Comparison of ENCODE assay signal across 24 cellular contexts in genomic region chr15:52106641-52107040, GRCh38. TPM values are rescaled to one million over a fixed set of nuclear protein-coding genes. Genes with fewer than 3 reads are reported as not detected.
DNase-seq lines count a peak whose midpoint lies in the region; TF ChIP-seq lines count a peak whose summit lies in the region.
"Had no signal": no experiment of that assay in that cellular context is flagged by ENCODE, and none has a peak within 500 bp of the region (broad histone marks: within the 10 kb centered on the region; RNA-seq: fewer than 3 reads in every experiment).

No MANE protein-coding gene starts in this region.

- H3K9me2 ChIP-seq in GM23248 (ENCODE audit: insufficient read depth), result no peaks in the 10 kb centered on the region

- H3K4me3 ChIP-seq in endodermal cell (ENCODE audit: low read length) (no peak overlapping the region), GM23248 (no peak overlapping the region)
- H3K4me3 ChIP-seq: A549; BLaER1 treated with 17β-estradiol and CSF1 and Interleukin-3, amounts not matched to agents 10 nM and 100 nM had no signal

- H3K4me1 Mint-ChIP-seq in IgD-negative memory B cell (peaks cover 25 to 37% (median 34%) of the 10 kb centered on the region in 3 donors), endodermal cell (peaks cover 26% of the 10 kb centered on the region), osteocyte (ENCODE audit: unreplicated experiment) (peaks cover 27% of the 10 kb centered on the region)

- H4K20me1 ChIP-seq in GM23248 (ENCODE audit: insufficient read depth), result no peaks in the 10 kb centered on the region
- H4K20me1 ChIP-seq: BLaER1 treated with 17β-estradiol and CSF1 and Interleukin-3, amounts not matched to agents 10 nM and 100 nM had no signal

- in situ Hi-C loops in GM23248 (cut with MboI), result no loop called here

- no peak overlapping the region for H3K4me3 Mint-ChIP-seq in IgD-negative memory B cell
- no peak overlapping the region for H3K4me3 Mint-ChIP-seq in endodermal cell
- H3K4me3 Mint-ChIP-seq in osteocyte (ENCODE audit: unreplicated experiment), result no peak overlapping the region
- H3K4me3 Mint-ChIP-seq: CD14-positive monocyte; CD4-positive, alpha-beta T cell; CD8-positive, alpha-beta memory T cell had no signal

- H3K27ac Mint-ChIP-seq in IgD-negative memory B cell, result peak overlapping the region in 2 of 3 donors; percentile 28 to 74
- H3K27ac Mint-ChIP-seq in endodermal cell, result no peak overlapping the region
- no peak overlapping the region for H3K27ac Mint-ChIP-seq in osteocyte (ENCODE audit: unreplicated experiment)
- H3K27ac Mint-ChIP-seq: CD4-positive, alpha-beta T cell; CD8-positive, alpha-beta memory T cell had no signal

- H3K4me1 ChIP-seq in endodermal cell (ENCODE audit: control insufficient read depth, insufficient read depth, low read length), result no peaks in the 10 kb centered on the region
- peaks cover 6% of the 10 kb centered on the region for H3K4me1 ChIP-seq in GM23248 (ENCODE audit: insufficient read depth)
- H3K4me1 ChIP-seq: BE2C had no signal

- H3K36me3 Mint-ChIP-seq in IgD-negative memory B cell (no peaks in the 10 kb centered on the region), endodermal cell (ENCODE audit: low read depth) (no peaks in the 10 kb centered on the region), osteocyte (ENCODE audit: unreplicated experiment) (no peaks in the 10 kb centered on the region)
- H3K36me3 Mint-ChIP-seq: CD14-positive monocyte had no signal

- H3K27me3 Mint-ChIP-seq in IgD-negative memory B cell (peaks cover 16% of the 10 kb centered on the region), endodermal cell (ENCODE audit: insufficient read depth) (peaks cover 6% of the 10 kb centered on the region), osteocyte (ENCODE audit: unreplicated experiment) (peaks cover 11% of the 10 kb centered on the region)

- TF ChIP-seq CTCF in RWPE1 (conservative IDR thresholded peaks at IDR 0.05; ENCODE audit: low read depth), result no peak
- no peak for TF ChIP-seq CTCF in endodermal cell (conservative IDR thresholded peaks at IDR 0.05)
- no peak for TF ChIP-seq CTCF in osteocyte (IDR thresholded peaks at IDR 0.05)

- H3K79me2 ChIP-seq in GM23248 (ENCODE audit: insufficient read depth), result no peaks in the 10 kb centered on the region

- H3K27ac ChIP-seq in RWPE1 (peak overlapping the region; percentile 41), endodermal cell (ENCODE audit: low read depth, low read length) (no peak overlapping the region), GM23248 (no peak overlapping the region)
- H3K27ac ChIP-seq: BLaER1 treated with 17β-estradiol and CSF1 and Interleukin-3, amounts not matched to agents 10 nM and 100 nM had no signal

- H3K4me2 ChIP-seq in GM23248 (ENCODE audit: unreplicated experiment), result no peak overlapping the region
- H3K4me2 ChIP-seq: A549 had no signal

- H3K9me3 ChIP-seq in endodermal cell (ENCODE audit: control insufficient read depth, low read length) (no peaks in the 10 kb centered on the region), GM23248 (ENCODE audit: low read depth) (no peaks in the 10 kb centered on the region)
- H3K9me3 ChIP-seq: A549, BE2C had no signal

- peaks cover 0 to 2% (median 0%) of the 10 kb centered on the region in 3 donors for H3K9me3 Mint-ChIP-seq in IgD-negative memory B cell
- no peaks in the 10 kb centered on the region for H3K9me3 Mint-ChIP-seq in endodermal cell
- H3K9me3 Mint-ChIP-seq in osteocyte (ENCODE audit: unreplicated experiment), result no peaks in the 10 kb centered on the region
- H3K9me3 Mint-ChIP-seq: CD4-positive, alpha-beta T cell; CD8-positive, alpha-beta memory T cell had no signal

- H3K36me3 ChIP-seq in endodermal cell (ENCODE audit: control insufficient read depth, insufficient read depth, low read length) (no peaks in the 10 kb centered on the region), GM23248 (ENCODE audit: low read depth) (no peaks in the 10 kb centered on the region)
- H3K36me3 ChIP-seq: BE2C; BLaER1 treated with 17β-estradiol and CSF1 and Interleukin-3, amounts not matched to agents 10 nM and 100 nM had no signal

- H3K9ac ChIP-seq in endodermal cell (ENCODE audit: extremely low read depth, low read length, poor library complexity, severe bottlenecking), result no peak overlapping the region
- no peak overlapping the region for H3K9ac ChIP-seq in GM23248
- H3K9ac ChIP-seq: BLaER1 treated with 17β-estradiol and CSF1 and Interleukin-3, amounts not matched to agents 10 nM and 100 nM had no signal

- H3F3A ChIP-seq in GM23248 (ENCODE audit: insufficient read depth), result peaks cover 22% of the 10 kb centered on the region

- H3K27me3 ChIP-seq in endodermal cell (ENCODE audit: control insufficient read depth, insufficient read depth, low read length, poor library complexity, severe bottlenecking) (peaks cover 7% of the 10 kb centered on the region), GM23248 (replicated peaks; ENCODE audit: insufficient read depth) (peaks cover 5% of the 10 kb centered on the region; the same call in 1 of the 2 replicates)
- H3K27me3 ChIP-seq: BE2C; BLaER1 treated with 17β-estradiol and CSF1 and Interleukin-3, amounts not matched to agents 10 nM and 100 nM had no signal

- DNase-seq in RWPE1 (ENCODE audit: low spot score) (no peak), endodermal cell (peak; percentile 28), osteocyte (ENCODE audit: extremely low spot score, unreplicated experiment) (peak; percentile 42), NCI-H1092 treated with DMSO at 0.1 percent for 48 hours (lab: John Stamatoyannopoulos, UW) (no peak), GM23248 (no peak)
- no peak for DNase-seq in activated CD8-positive, alpha-beta memory T cell treated with anti-CD3 and anti-CD28 coated beads, Interleukin-2, amount 50 U/mL, for 4 hours
- DNase-seq: 8988T; ACHN; AML-193; BE2C; CD4-positive, alpha-beta T cell; CD8-positive, alpha-beta memory T cell; DMS53; DMS79 treated with DMSO at 0.1 percent for 48 hours; GF-D8; H7; HCEC 1CT had no signal

- POLR2A ChIA-PET in RWPE1 (lab: Yijun Ruan, JAX; ENCODE audit: low non-redundant PET), result no interaction called here

- WGBS in endodermal cell (ENCODE audit: insufficient coverage in 1 of 2, insufficient read length in 1 of 2), 2 experiments, result 87 to 88% methylated on average over 5 to 6 of the region's 6 CpGs
- 69 to 72% methylated on average over 6 of the region's 6 CpGs for WGBS in GM23248 (ENCODE audit: low coverage in 1 of 2, low lambda C conversion rate in 2 of 2, missing lambda C conversion rate in 2 of 2), 2 experiments

- CTCF ChIA-PET in RWPE1 (lab: Yijun Ruan, JAX), result no interaction called here

- H2AFZ ChIP-seq in GM23248, result no peak overlapping the region

RNA-seq across cellular contexts. Expression of gene BCL2L10, which starts 5.9 kb away (rescaled TPM):
- polyA plus RNA-seq in IgD-negative memory B cell (0.59 TPM), GM23248 (2016; fragmentation: Nextera tagmentation; extraction: Ambion mirVana) (not detected in 2 replicates)
- total RNA-seq in endodermal cell (1 to 10 TPM in 1 of 2 donors, not detected in 1; 1.5 TPM), osteocyte (not detected in 2 replicates)
- polyA plus RNA-seq in endodermal cell (2013, experiment 1 of 2), result not detected
- 0.29 TPM for polyA plus RNA-seq in endodermal cell (2013, experiment 2 of 2)
- not detected in 2 replicates for total RNA-seq in GM23248 (2014; rRNA removed; shearing (Covaris generic))
- total RNA-seq: Daoy, G401, H1, H7 had no signal
- polyA plus RNA-seq: CD14-positive monocyte had no signal

Comparison
In these comparisons a context has a peak if more than half of its experiments do, and no peak if none do; other contexts are left out.
1. H3K27ac Mint-ChIP-seq: peak in IgD-negative memory B cell (2 of 3); none in endodermal cell (single experiment) and osteocyte (single experiment).
2. DNase-seq: peak in endodermal cell (single experiment) and osteocyte (single experiment); none in RWPE1 (single experiment), activated CD8-positive, alpha-beta memory T cell treated with anti-CD3 and anti-CD28 coated beads, Interleukin-2, amount 50 U/mL, for 4 hours (single experiment), NCI-H1092 treated with DMSO at 0.1 percent for 48 hours (single experiment) and GM23248 (single experiment).